ENCODE assay signal across 18 cellular contexts in genomic region chr2:216316743-216317142, GRCh38. TPM values are rescaled to one million over a fixed set of nuclear protein-coding genes. Genes with fewer than 3 reads are reported as not detected.
DNase-seq lines count a peak whose midpoint lies in the region; ATAC-seq, FAIRE-seq and TF ChIP-seq lines count a peak whose summit lies in the region.
"Had no signal": no experiment of that assay in that cellular context is flagged by ENCODE, and none has a peak within 500 bp of the region (broad histone marks: within the 10 kb centered on the region; RNA-seq: fewer than 3 reads in every experiment).

No MANE protein-coding gene starts in this region.

- no peak overlapping the region for H3K27ac ChIP-seq in neural progenitor cell

- no peaks in the 10 kb centered on the region for H4K20me1 ChIP-seq in neural progenitor cell (ENCODE audit: low read depth)

- H2AFZ ChIP-seq in neural progenitor cell (replicated peaks) = no peak overlapping the region

- DNase-seq in ELR (ENCODE audit: low read depth) (peak; percentile 96), RCC 7860 (ENCODE audit: low spot score) (peak; percentile 90), epithelial cell of esophagus (ENCODE audit: low read depth) (peak; percentile 77), neural progenitor cell (ENCODE audit: low spot score) (no peak)
- no peak for DNase-seq in T-helper 2 cell treated with Interferon-gamma antibody and Interleukin-4, amounts not matched to agents 5 μg/mL and 100 μg/mL, for 36 hours (ENCODE audit: low spot score)
- DNase-seq: activated naive CD4-positive, alpha-beta T cell treated with Interleukin-2 at 50 U/mL for 16 hours; CD4-positive, CD25-positive, alpha-beta regulatory T cell; kidney; naive thymus-derived CD8-positive, alpha-beta T cell; NCI-H1105 had no signal

- H3K4me3 Mint-ChIP-seq in neural progenitor cell = no peak overlapping the region
- H3K4me3 Mint-ChIP-seq in stimulated activated memory B cell treated with anti-CD40 and anti-IgM and Interleukin-4, amounts not matched to agents 10 μg/mL and 1 μg/mL and 100 μg/mL, for 72 hours = no peak overlapping the region
- H3K4me3 Mint-ChIP-seq in T-helper 2 cell treated with Interferon-gamma antibody and Interleukin-4, amounts not matched to agents 5 μg/mL and 100 μg/mL, for 36 hours = no peak overlapping the region
- H3K4me3 Mint-ChIP-seq: CD4-positive, CD25-positive, alpha-beta regulatory T cell; naive thymus-derived CD8-positive, alpha-beta T cell had no signal

- FAIRE-seq in RCC 7860 (lab: Jason Lieb, UNC) = peak; percentile 81
- FAIRE-seq: HepG2, kidney, TTC549 had no signal

- no peaks in the 10 kb centered on the region for H3K9me3 ChIP-seq in neural progenitor cell (ENCODE audit: low read depth)

- no peaks in the 10 kb centered on the region for H3K27me3 ChIP-seq in neural progenitor cell

- peaks cover 6% of the 10 kb centered on the region for H3K27me3 Mint-ChIP-seq in neural progenitor cell (ENCODE audit: insufficient read depth, low read depth)
- H3K27me3 Mint-ChIP-seq in stimulated activated memory B cell treated with anti-CD40 and anti-IgM and Interleukin-4, amounts not matched to agents 10 μg/mL and 1 μg/mL and 100 μg/mL, for 72 hours = peaks cover 51% of the 10 kb centered on the region
- H3K27me3 Mint-ChIP-seq in T-helper 2 cell treated with Interferon-gamma antibody and Interleukin-4, amounts not matched to agents 5 μg/mL and 100 μg/mL, for 36 hours (ENCODE audit: low read depth) = peaks cover 26% of the 10 kb centered on the region
- H3K27me3 Mint-ChIP-seq: naive thymus-derived CD8-positive, alpha-beta T cell had no signal

- H3K9me3 Mint-ChIP-seq in neural progenitor cell = no peaks in the 10 kb centered on the region
- peaks cover 3% of the 10 kb centered on the region for H3K9me3 Mint-ChIP-seq in stimulated activated memory B cell treated with anti-CD40 and anti-IgM and Interleukin-4, amounts not matched to agents 10 μg/mL and 1 μg/mL and 100 μg/mL, for 72 hours
- no peaks in the 10 kb centered on the region for H3K9me3 Mint-ChIP-seq in T-helper 2 cell treated with Interferon-gamma antibody and Interleukin-4, amounts not matched to agents 5 μg/mL and 100 μg/mL, for 36 hours
- H3K9me3 Mint-ChIP-seq: naive thymus-derived CD8-positive, alpha-beta T cell had no signal

- H3K27ac Mint-ChIP-seq in neural progenitor cell = peak overlapping the region; percentile 16
- no peak overlapping the region for H3K27ac Mint-ChIP-seq in stimulated activated memory B cell treated with anti-CD40 and anti-IgM and Interleukin-4, amounts not matched to agents 10 μg/mL and 1 μg/mL and 100 μg/mL, for 72 hours
- H3K27ac Mint-ChIP-seq in T-helper 2 cell treated with Interferon-gamma antibody and Interleukin-4, amounts not matched to agents 5 μg/mL and 100 μg/mL, for 36 hours = no peak overlapping the region
- H3K27ac Mint-ChIP-seq: CD4-positive, CD25-positive, alpha-beta regulatory T cell; naive thymus-derived CD8-positive, alpha-beta T cell had no signal

- H3F3A ChIP-seq in neural progenitor cell (ENCODE audit: low read depth) = peaks cover 53% of the 10 kb centered on the region

- peaks cover 47% of the 10 kb centered on the region for H3K4me1 Mint-ChIP-seq in neural progenitor cell
- H3K4me1 Mint-ChIP-seq in stimulated activated memory B cell treated with anti-CD40 and anti-IgM and Interleukin-4, amounts not matched to agents 10 μg/mL and 1 μg/mL and 100 μg/mL, for 72 hours = no peaks in the 10 kb centered on the region
- H3K4me1 Mint-ChIP-seq in T-helper 2 cell treated with Interferon-gamma antibody and Interleukin-4, amounts not matched to agents 5 μg/mL and 100 μg/mL, for 36 hours (ENCODE audit: low read depth) = no peaks in the 10 kb centered on the region

- H3K4me2 ChIP-seq in neural progenitor cell = peak overlapping the region; percentile 58

- ATAC-seq in HG03457 (IDR thresholded peaks at IDR 0.05; ENCODE audit: unreplicated experiment) (no peak), GM21737 (IDR thresholded peaks at IDR 0.05; ENCODE audit: unreplicated experiment) (no peak)
- no peak for ATAC-seq in stimulated activated memory B cell treated with anti-CD40 and anti-IgM and Interleukin-4, amounts not matched to agents 10 μg/mL and 1 μg/mL and 100 μg/mL, for 72 hours
- ATAC-seq: naive thymus-derived CD8-positive, alpha-beta T cell had no signal

- no peaks in the 10 kb centered on the region for H3K79me2 ChIP-seq in neural progenitor cell (ENCODE audit: low read depth)

- no peak for TF ChIP-seq CTCF in epithelial cell of esophagus (IDR thresholded peaks at IDR 0.05; ENCODE audit: insufficient read depth, low read depth, low read length, missing control alignments)
- no peak for TF ChIP-seq CTCF in neural progenitor cell (IDR thresholded peaks at IDR 0.05)

- H3K4me1 ChIP-seq in neural progenitor cell = peaks cover 68% of the 10 kb centered on the region

- no peaks in the 10 kb centered on the region for H3K36me3 ChIP-seq in neural progenitor cell

- no peaks in the 10 kb centered on the region for H3K36me3 Mint-ChIP-seq in neural progenitor cell
- no peaks in the 10 kb centered on the region for H3K36me3 Mint-ChIP-seq in stimulated activated memory B cell treated with anti-CD40 and anti-IgM and Interleukin-4, amounts not matched to agents 10 μg/mL and 1 μg/mL and 100 μg/mL, for 72 hours
- H3K36me3 Mint-ChIP-seq in T-helper 2 cell treated with Interferon-gamma antibody and Interleukin-4, amounts not matched to agents 5 μg/mL and 100 μg/mL, for 36 hours (ENCODE audit: low read depth) = no peaks in the 10 kb centered on the region
- H3K36me3 Mint-ChIP-seq: CD4-positive, CD25-positive, alpha-beta regulatory T cell; naive thymus-derived CD8-positive, alpha-beta T cell had no signal

- H3K4me3 ChIP-seq in epithelial cell of esophagus (ENCODE audit: low read length) (no peak overlapping the region), neural progenitor cell (no peak overlapping the region)

- no peak overlapping the region for H3K9ac ChIP-seq in neural progenitor cell

RNA-seq across cellular contexts. Expression of gene MARCHF4, which starts 55.5 kb away (rescaled TPM):
- 0.26 and 0.46 TPM in 2 replicates for total RNA-seq in neural progenitor cell (ENCODE audit: low replicate concordance)
- total RNA-seq: activated CD8-positive, alpha-beta memory T cell treated with anti-CD3 and anti-CD28 coated beads for 36 hours; CD4-positive, CD25-positive, alpha-beta regulatory T cell; HepG2; kidney; naive thymus-derived CD8-positive, alpha-beta T cell; skeletal muscle tissue; subcutaneous adipose tissue had no signal

Comparison
In these comparisons a context has a peak if more than half of its experiments do, and no peak if none do; other contexts are left out.
1. DNase-seq: peak in ELR (single experiment), RCC 7860 (single experiment) and epithelial cell of esophagus (single experiment); none in neural progenitor cell (single experiment) and T-helper 2 cell treated with Interferon-gamma antibody and Interleukin-4, amounts not matched to agents 5 μg/mL and 100 μg/mL, for 36 hours (single experiment).